Comparison of ENCODE assay signal across 11 cellular contexts in the genomic region with DNA sequence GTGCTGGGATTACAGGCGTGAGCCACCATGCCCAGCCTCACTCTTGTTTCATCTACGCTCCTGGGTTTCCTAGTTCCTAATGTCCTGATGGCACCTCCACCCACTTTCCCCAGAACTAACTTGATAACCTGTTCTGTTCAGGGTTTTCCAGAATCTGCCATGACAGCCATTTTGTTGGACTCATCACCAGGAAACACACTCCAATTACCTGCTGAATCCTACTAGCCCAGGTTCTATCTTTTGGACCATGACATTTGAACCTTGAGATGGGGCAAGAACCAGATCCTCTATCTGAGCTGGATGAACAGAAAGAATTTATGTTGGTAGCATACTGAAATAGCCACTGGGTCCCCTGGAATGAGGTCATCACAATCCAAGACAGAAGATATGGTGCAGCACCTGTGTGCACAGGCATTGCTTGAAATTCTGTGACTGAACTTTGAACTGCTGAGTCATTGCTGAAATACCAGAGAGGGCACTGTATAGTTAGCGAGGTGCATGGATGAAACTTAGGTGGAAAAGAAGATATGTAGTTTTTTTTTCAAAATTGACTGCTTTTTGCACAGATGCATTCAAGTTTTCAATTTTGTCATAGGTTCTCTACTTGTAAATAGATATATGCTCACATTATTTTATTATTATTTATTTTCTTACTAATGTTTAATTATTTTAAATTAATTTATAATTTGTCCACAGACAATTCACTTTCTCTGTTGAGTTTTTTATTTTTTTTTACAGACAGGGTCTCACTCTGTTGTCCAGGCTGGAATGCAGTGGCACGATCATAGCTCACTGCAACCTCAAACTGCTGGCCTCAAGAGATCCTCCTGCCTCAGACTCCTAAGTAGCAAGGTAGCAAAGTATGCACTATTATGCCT. TPM values are rescaled to one million over a fixed set of nuclear protein-coding genes. Genes with fewer than 3 reads are reported as not detected.
DNase-seq lines count a peak whose midpoint lies in the region; ATAC-seq, FAIRE-seq and TF ChIP-seq lines count a peak whose summit lies in the region.
"Had no signal": no experiment of that assay in that cellular context is flagged by ENCODE, and none has a peak within 500 bp of the region (broad histone marks: within the 10 kb centered on the region; RNA-seq: fewer than 3 reads in every experiment).

No MANE protein-coding gene starts in this region.

- ATAC-seq in GM18520 (IDR thresholded peaks at IDR 0.05; ENCODE audit: unreplicated experiment) (peak; percentile 90), GM21786 (IDR thresholded peaks at IDR 0.05; ENCODE audit: unreplicated experiment) (peak; percentile 84), HG03442 (IDR thresholded peaks at IDR 0.05; ENCODE audit: unreplicated experiment) (peak; percentile 81), HepG2 (peak; percentile 98)
- ATAC-seq: T-helper 17 cell had no signal

- H3K9ac ChIP-seq in HepG2 (ENCODE audit: insufficient read depth, low read depth, low read length) (no peak overlapping the region), neural progenitor cell (no peak overlapping the region)
- H3K9ac ChIP-seq: parathyroid adenoma had no signal

- H3K36me3 Mint-ChIP-seq in neural progenitor cell, result no peaks in the 10 kb centered on the region

- intact Hi-C loops in HepG2 (cut with micrococcal nuclease; ENCODE audit: unreplicated experiment), result loop anchor here (5.0 to 10.0 kb wide), 2 partner anchors 39 to 347 kb away; no protein-coding TSS in a partner anchor

- TF ChIP-seq EP300 in HepG2 (IDR thresholded peaks at IDR 0.05; ENCODE audit: low read depth in 2 of 2, low read length in 2 of 2) (peak; percentile 86 to 87; a peak in 3 of 4 replicates), HepG2 (CRISPR knock-in tag; IDR thresholded peaks at IDR 0.05; ENCODE audit: borderline replicate concordance) (peak; percentile 71; the same call in 1 of the 2 replicates)

- no peaks in the 10 kb centered on the region for H3K9me3 Mint-ChIP-seq in neural progenitor cell

- no peaks in the 10 kb centered on the region for H4K20me1 ChIP-seq in HepG2 (ENCODE audit: insufficient read depth, low read length)
- H4K20me1 ChIP-seq in neural progenitor cell (ENCODE audit: low read depth), result no peaks in the 10 kb centered on the region

- H3F3A ChIP-seq in neural progenitor cell (ENCODE audit: low read depth), result no peaks in the 10 kb centered on the region

- H3K36me3 ChIP-seq in HepG2 (replicated peaks in 1 of 2; ENCODE audit: control insufficient read depth in 1 of 2, insufficient read depth in 2 of 2, low read length in 2 of 2), result no peaks in the 10 kb centered on the region
- H3K36me3 ChIP-seq in WERI-Rb-1, result no peaks in the 10 kb centered on the region
- H3K36me3 ChIP-seq in neural progenitor cell, result no peaks in the 10 kb centered on the region

- no peak for TF ChIP-seq RAD21 in HepG2 (CRISPR knock-in tag; IDR thresholded peaks at IDR 0.05)

- H3K4me3 Mint-ChIP-seq in neural progenitor cell, result no peak overlapping the region
- H3K4me3 Mint-ChIP-seq: T-helper 17 cell had no signal

- no peak overlapping the region for H3K27ac ChIP-seq in HepG2 (ENCODE audit: extremely low read length, insufficient read depth, low read length)
- H3K27ac ChIP-seq in WERI-Rb-1, result no peak overlapping the region
- H3K27ac ChIP-seq in neural progenitor cell, result no peak overlapping the region
- H3K27ac ChIP-seq: parathyroid adenoma had no signal

- H3K4me1 ChIP-seq in HepG2 (ENCODE audit: insufficient read depth, low read length) (peaks cover 30% of the 10 kb centered on the region), neural progenitor cell (no peaks in the 10 kb centered on the region)

- DNase-seq in HepG2 (ENCODE audit: low spot score) (peak; percentile 97), SHP77 (lab: John Stamatoyannopoulos, UW) (no peak), WERI-Rb-1 (no peak), neural progenitor cell (ENCODE audit: low spot score) (no peak)
- DNase-seq in activated naive CD4-positive, alpha-beta T cell (lab: John Stamatoyannopoulos, UW), result no peak
- DNase-seq: NCI-H446 treated with DMSO at 0.1 percent for 48 hours, T-helper 17 cell had no signal

- no peak overlapping the region for H2AFZ ChIP-seq in HepG2 (ENCODE audit: low read length)
- H2AFZ ChIP-seq in neural progenitor cell (replicated peaks), result no peak overlapping the region
- H2AFZ ChIP-seq: parathyroid adenoma had no signal

- H3K27me3 ChIP-seq in HepG2 (ENCODE audit: control insufficient read depth in 1 of 2, insufficient read depth in 2 of 2, low read length in 2 of 2), result no peaks in the 10 kb centered on the region
- no peaks in the 10 kb centered on the region for H3K27me3 ChIP-seq in WERI-Rb-1 (ENCODE audit: insufficient read depth, low read depth, severe bottlenecking)
- no peaks in the 10 kb centered on the region for H3K27me3 ChIP-seq in neural progenitor cell

- H3K4me1 Mint-ChIP-seq in neural progenitor cell, result no peaks in the 10 kb centered on the region
- H3K4me1 Mint-ChIP-seq: T-helper 17 cell had no signal

- H3K9me3 ChIP-seq in HepG2 (ENCODE audit: low read length), result no peaks in the 10 kb centered on the region
- H3K9me3 ChIP-seq in WERI-Rb-1 (ENCODE audit: severe bottlenecking), result no peaks in the 10 kb centered on the region
- no peaks in the 10 kb centered on the region for H3K9me3 ChIP-seq in neural progenitor cell (ENCODE audit: low read depth)

- no peak overlapping the region for H3K27ac Mint-ChIP-seq in neural progenitor cell
- H3K27ac Mint-ChIP-seq: T-helper 17 cell had no signal

- H3K4me2 ChIP-seq in HepG2 (ENCODE audit: low read depth, low read length) (peak overlapping the region; percentile 36), neural progenitor cell (no peak overlapping the region)

- 69% methylated on average over 4 of the region's 4 CpGs for WGBS in HepG2 (ENCODE audit: low lambda C conversion rate)

- no peaks in the 10 kb centered on the region for H3K79me2 ChIP-seq in HepG2 (ENCODE audit: insufficient read depth, low read length)
- H3K79me2 ChIP-seq in neural progenitor cell (ENCODE audit: low read depth), result no peaks in the 10 kb centered on the region
- H3K79me2 ChIP-seq: parathyroid adenoma had no signal

- in situ Hi-C loops in HepG2 (cut with HindIII; ENCODE audit: extremely low pct_ligation_motif_present, low pct_unique_long_range_greater_than_20kb), result no loop called here

- BruUV-seq in HepG2 (replicated peaks; lab: Mats Ljungman, UMichigan), result no TSS peak

- CTCF ChIA-PET in HepG2 (lab: Yijun Ruan, JAX; ENCODE audit: low intra/inter-chr PET ratio, low total read pairs), result no interaction called here

- FAIRE-seq in HepG2 (lab: Jason Lieb, UNC), result peak; percentile 95

- TF ChIP-seq POLR2A in HepG2 (IDR thresholded peaks at IDR 0.05; ENCODE audit: insufficient read depth in 1 of 2, low read depth in 2 of 2, low read length in 2 of 2), result no peak

- TF ChIP-seq CTCF in HepG2 (CRISPR knock-in tag; IDR thresholded peaks at IDR 0.05), result peak; percentile 30; the same call in 1 of the 2 replicates
- no peak for TF ChIP-seq CTCF in WERI-Rb-1 (IDR thresholded peaks at IDR 0.05; ENCODE audit: low read depth, low read length)
- TF ChIP-seq CTCF in neural progenitor cell (IDR thresholded peaks at IDR 0.05), result no peak

- H3K27me3 Mint-ChIP-seq in neural progenitor cell (ENCODE audit: insufficient read depth, low read depth), result no peaks in the 10 kb centered on the region

- POLR2A ChIA-PET in HepG2 (lab: Yijun Ruan, JAX), result interaction anchor here (1.5 kb wide), 1 partner anchor 11 kb away, joined by 5 read pairs; no protein-coding TSS in a partner anchor

- H3K4me3 ChIP-seq in HepG2 (replicated peaks in 1 of 3; ENCODE audit: insufficient read depth in 1 of 3, low read depth in 2 of 3, low read length in 3 of 3) (no peak overlapping the region), WERI-Rb-1 (ENCODE audit: low read depth, low read length) (no peak overlapping the region), neural progenitor cell (no peak overlapping the region)

TF ChIP-seq in HepG2, 621 proteins besides CTCF, POLR2A, EP300 and RAD21 (continues in another document):
- TF ChIP-seq ZNF761 (CRISPR knock-in tag; conservative IDR thresholded peaks at IDR 0.05) (no peak), RBFOX2 (IDR thresholded peaks at IDR 0.05; ENCODE audit: low read depth, low read length) (no peak), PITX1 (CRISPR knock-in tag; IDR thresholded peaks at IDR 0.05) (peak; percentile 58; the same call in 1 of the 2 replicates), NR2F1 (CRISPR knock-in tag; IDR thresholded peaks at IDR 0.05) (peak; percentile 21 to 51; a peak in 3 of 4 replicates), ZNF205 (CRISPR knock-in tag; IDR thresholded peaks at IDR 0.05) (peak; percentile 72; the same call in 1 of the 2 replicates)
- TF ChIP-seq, protein P1, sequence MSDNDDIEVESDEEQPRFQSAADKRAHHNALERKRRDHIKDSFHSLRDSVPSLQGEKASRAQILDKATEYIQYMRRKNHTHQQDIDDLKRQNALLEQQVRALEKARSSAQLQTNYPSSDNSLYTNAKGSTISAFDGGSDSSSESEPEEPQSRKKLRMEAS (IDR thresholded peaks at IDR 0.05), result peak; percentile 59

RNA-seq across cellular contexts. Expression of gene TASP1, which starts 42.8 kb away (rescaled TPM):
- total RNA-seq in HepG2 (2016; rRNA removed; fragmentation: Illumina TruSeq; extraction: Trizol) (25.2 and 29.1 TPM in 2 replicates), neural progenitor cell (ENCODE audit: low replicate concordance) (8.0 and 9.6 TPM in 2 replicates)
- 74.0 and 76.2 TPM in 2 replicates for total RNA-seq in HepG2 (2016; cell fraction: cytosol; rRNA removed; fragmentation: Illumina TruSeq; extraction: Trizol; ENCODE audit: low read depth)
- 25.6 and 27.8 TPM in 2 replicates for total RNA-seq in HepG2 (2016; cell fraction: insoluble cytoplasmic fraction; rRNA removed; fragmentation: Illumina TruSeq; extraction: Trizol)
- 28.8 and 33.7 TPM in 2 replicates for total RNA-seq in HepG2 (2016; cell fraction: membrane; rRNA removed; fragmentation: Illumina TruSeq; extraction: Trizol)
- total RNA-seq in HepG2 (2016; cell fraction: nucleus; rRNA removed; fragmentation: Illumina TruSeq; extraction: Trizol), result 52.6 and 57.4 TPM in 2 replicates
- polyA plus RNA-seq in HepG2 (2011; rRNA removed), result 7.4 and 10.0 TPM in 2 replicates
- polyA plus RNA-seq in HepG2 (2011; cell fraction: cytosol; rRNA removed), result 6.1 and 7.3 TPM in 2 replicates
- polyA plus RNA-seq in HepG2 (2011; cell fraction: nucleus; rRNA removed), result 8.0 and 8.8 TPM in 2 replicates
- polyA plus RNA-seq in HepG2 (2012), result 7.7 and 10.7 TPM in 2 replicates
- 3.5 and 4.1 TPM in 2 replicates for polyA plus RNA-seq in HepG2 (2016; cell fraction: cytosol; fragmentation: Illumina TruSeq; extraction: Trizol; ENCODE audit: low read depth)
- polyA plus RNA-seq in HepG2 (2016; cell fraction: insoluble cytoplasmic fraction; fragmentation: Illumina TruSeq; extraction: Trizol; ENCODE audit: low read depth), result 24.5 and 25.1 TPM in 2 replicates
- 7.8 TPM in 2 replicates for polyA plus RNA-seq in HepG2 (2016; cell fraction: membrane; fragmentation: Illumina TruSeq; extraction: Trizol; ENCODE audit: low read depth)
- 14.4 and 16.7 TPM in 2 replicates for polyA plus RNA-seq in HepG2 (2016; cell fraction: nucleus; fragmentation: Illumina TruSeq; extraction: Trizol; ENCODE audit: insufficient read depth, low read depth)
- 15.6 and 18.8 TPM in 2 replicates for polyA minus RNA-seq in HepG2 (2011; rRNA and poly(A)+ RNA removed; ENCODE audit: low replicate concordance)
- 9.9 and 13.1 TPM in 2 replicates for polyA minus RNA-seq in HepG2 (2011; cell fraction: cytosol; rRNA and poly(A)+ RNA removed)
- 76.1 and 88.3 TPM in 2 replicates for polyA minus RNA-seq in HepG2 (2011; cell fraction: nucleus; rRNA and poly(A)+ RNA removed)
